19 cellular contexts compared by ENCODE assay signal in the genomic region with DNA sequence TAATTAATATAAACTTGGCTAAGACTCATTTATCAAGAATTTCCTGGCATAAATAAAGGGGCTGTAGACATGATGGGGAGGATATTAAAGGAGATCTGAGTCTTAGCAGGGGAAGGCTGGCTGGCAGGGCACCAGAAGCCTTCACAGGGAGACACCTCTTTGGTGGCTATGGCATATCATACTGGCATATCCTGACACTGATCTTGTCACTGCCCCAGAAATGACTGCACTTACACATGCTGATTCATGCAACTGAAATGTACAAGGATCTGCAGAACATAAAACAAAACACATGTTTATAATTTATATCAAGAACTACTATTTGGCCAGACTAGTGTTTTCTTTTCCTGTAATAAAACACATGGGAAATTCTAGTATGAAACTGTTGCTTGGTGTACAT. TPM values are rescaled to one million over a fixed set of nuclear protein-coding genes. Genes with fewer than 3 reads are reported as not detected.
A peak's percentile ranks its signal among the peaks of the same experiment; 100 is the strongest.
DNase-seq lines count a peak whose midpoint lies in the region; ATAC-seq, FAIRE-seq and TF ChIP-seq lines count a peak whose summit lies in the region.
"Had no signal": no experiment of that assay in that cellular context is flagged by ENCODE, and none has a peak within 500 bp of the region (broad histone marks: within the 10 kb centered on the region; RNA-seq: fewer than 3 reads in every experiment).

No MANE protein-coding gene starts in this region.

- no peak for FAIRE-seq in frontal cortex (lab: Jason Lieb, UNC)

- intact Hi-C loops in sciatic nerve (cut with DNase I): no loop called here

- H3K4me1 ChIP-seq in hepatocyte (ENCODE audit: insufficient read depth): no peaks in the 10 kb centered on the region
- H3K4me1 ChIP-seq: testis had no signal

- H3K9me2 ChIP-seq in hepatocyte (replicated peaks; ENCODE audit: insufficient read depth): no peaks in the 10 kb centered on the region

- H3K27me3 ChIP-seq in hepatocyte: no peaks in the 10 kb centered on the region
- H3K27me3 ChIP-seq: testis had no signal

- H3K9me3 ChIP-seq in hepatocyte (ENCODE audit: low read depth): no peaks in the 10 kb centered on the region
- H3K9me3 ChIP-seq: testis had no signal

- H3K4me3 ChIP-seq in fibroblast of villous mesenchyme (ENCODE audit: low read depth, low read length) (no peak overlapping the region), hepatocyte (no peak overlapping the region)
- H3K4me3 ChIP-seq: testis had no signal

- TF ChIP-seq CTCF in fibroblast of villous mesenchyme (IDR thresholded peaks at IDR 0.05; ENCODE audit: insufficient read depth, low read depth, low read length) (no peak), hepatocyte (IDR thresholded peaks at IDR 0.05; ENCODE audit: poor library complexity) (no peak)

- H3K27ac ChIP-seq in hepatocyte: no peak overlapping the region
- H3K27ac ChIP-seq: testis had no signal

- no peaks in the 10 kb centered on the region for H3K36me3 ChIP-seq in hepatocyte (replicated peaks; ENCODE audit: insufficient read depth, low read depth)

- peak; percentile 85 for DNase-seq in AG08395 (ENCODE audit: low spot score)
- peak; percentile 7 for DNase-seq in HS-27A (ENCODE audit: low read depth)
- DNase-seq in astrocyte of the hippocampus (ENCODE audit: low read depth, low spot score): peak; percentile 11
- DNase-seq in fibroblast of villous mesenchyme (ENCODE audit: low read depth): peak; percentile 56
- DNase-seq in sciatic nerve (ENCODE audit: low spot score): no peak
- DNase-seq in hepatocyte (ENCODE audit: low spot score): no peak
- no peak for DNase-seq in SKM-1 treated with dmso at 0.1 percent for 144 hours (lab: John Stamatoyannopoulos, UW; ENCODE audit: unreplicated experiment)
- DNase-seq in frontal cortex (ENCODE audit: low spot score in 2 of 2): no peak
- DNase-seq: activated naive CD8-positive, alpha-beta T cell treated with anti-CD3 and anti-CD28 coated beads, Interleukin-2, amount 50 U/mL, for 24 hours; activated T-cell treated with anti-CD3 and anti-CD28 coated beads, Interleukin-2, amount 50 U/mL, for 72 hours; cortex of kidney; foreskin melanocyte; natural killer cell; NCI-H1417 treated with DMSO at 0.1 percent for 48 hours; SIG-M5; stimulated activated CD4-positive, alpha-beta T cell treated with anti-CD3 and anti-CD28 coated beads, Interleukin-1b, Interleukin-23, amount 100 ng/mL, for 48 hours; T1000; testis had no signal

- no peak overlapping the region for H2AFZ ChIP-seq in hepatocyte

- H3K79me2 ChIP-seq in hepatocyte: no peaks in the 10 kb centered on the region

- H4K20me1 ChIP-seq in hepatocyte (ENCODE audit: insufficient read depth, poor library complexity, severe bottlenecking): no peaks in the 10 kb centered on the region

- H3K4me2 ChIP-seq in hepatocyte: no peak overlapping the region

- no peak for ATAC-seq in sciatic nerve
- ATAC-seq: activated naive CD8-positive, alpha-beta T cell treated with anti-CD3 and anti-CD28 coated beads, Interleukin-2, amount 50 U/mL, for 24 hours; activated T-cell treated with anti-CD3 and anti-CD28 coated beads, Interleukin-2, amount 50 U/mL, for 72 hours; natural killer cell had no signal

RNA-seq across cellular contexts. Expression of gene LIPN, which starts 5.5 kb away (rescaled TPM):
- not detected in 2 replicates for total RNA-seq in fibroblast of villous mesenchyme
- total RNA-seq in sciatic nerve: 0.31 TPM
- 0.17 TPM in 1 of 2 replicates, not detected in the other for total RNA-seq in hepatocyte
- polyA plus RNA-seq in hepatocyte: not detected in 2 replicates
- not detected for total RNA-seq in frontal cortex
- total RNA-seq: activated T-cell treated with anti-CD3 and anti-CD28 coated beads, Interleukin-2, amount 50 U/mL, for 72 hours; lung microvascular endothelial cell had no signal

RNA-seq across cellular contexts. Expression of gene LIPK, which starts 48.2 kb away (rescaled TPM):
- not detected in 2 replicates for total RNA-seq in fibroblast of villous mesenchyme
- not detected for total RNA-seq in sciatic nerve
- not detected in 2 replicates for total RNA-seq in hepatocyte
- not detected in 2 replicates for polyA plus RNA-seq in hepatocyte
- total RNA-seq in frontal cortex: not detected
- total RNA-seq: activated T-cell treated with anti-CD3 and anti-CD28 coated beads, Interleukin-2, amount 50 U/mL, for 72 hours; lung microvascular endothelial cell; natural killer cell; testis had no signal

RNA-seq across cellular contexts. Expression of gene LIPM, which starts 48.3 kb away (rescaled TPM):
- total RNA-seq in fibroblast of villous mesenchyme (not detected in 2 replicates), sciatic nerve (not detected), hepatocyte (not detected in 2 replicates), frontal cortex (not detected)
- polyA plus RNA-seq in hepatocyte: not detected in 2 replicates
- total RNA-seq: activated T-cell treated with anti-CD3 and anti-CD28 coated beads, Interleukin-2, amount 50 U/mL, for 72 hours; lung microvascular endothelial cell; natural killer cell; testis had no signal

Comparison
In these comparisons a context has a peak if more than half of its experiments do, and no peak if none do; other contexts are left out.
1. DNase-seq: peak in AG08395 (single experiment), HS-27A (single experiment), astrocyte of the hippocampus (single experiment) and fibroblast of villous mesenchyme (single experiment); none in sciatic nerve (single experiment), hepatocyte (single experiment), SKM-1 treated with dmso at 0.1 percent for 144 hours (single experiment) and frontal cortex (0 of 2).